In the genomic region with DNA sequence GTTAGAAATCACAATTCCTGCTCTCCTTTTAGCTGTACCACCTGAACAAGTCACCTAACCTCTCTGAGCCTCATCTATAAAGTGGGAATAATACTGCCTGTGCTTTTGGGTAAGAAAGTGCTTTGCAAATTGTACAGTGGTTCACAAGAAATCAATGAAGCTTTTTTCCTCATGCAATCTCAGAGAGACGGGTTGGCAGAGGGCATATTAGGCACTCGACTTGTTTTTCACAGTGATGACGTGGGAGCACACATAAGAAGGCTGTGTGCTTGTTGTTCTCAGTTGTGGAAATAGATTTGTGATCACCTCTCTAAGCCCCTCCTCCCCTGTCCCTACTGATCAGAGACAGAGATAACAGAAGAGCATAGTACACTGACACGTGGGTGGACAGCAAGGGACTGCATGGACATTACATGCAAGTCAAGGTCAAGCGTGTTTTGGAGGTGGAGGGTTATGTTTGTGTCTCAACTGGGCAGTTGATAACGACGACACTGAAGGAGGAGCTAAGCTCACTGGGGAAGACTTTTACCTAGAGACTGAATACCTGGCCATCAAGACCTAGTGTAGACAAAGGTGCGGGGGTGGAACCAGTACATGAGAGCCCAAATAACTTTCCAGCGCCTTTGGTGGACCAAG, we compare ENCODE assay signal across 1 cellular context.
A peak's percentile ranks its signal among the peaks of the same experiment; 100 is the strongest.
TF ChIP-seq lines count a peak whose summit lies in the region.

No MANE protein-coding gene starts in this region.

TF ChIP-seq in HepG2, 621 proteins besides CTCF, POLR2A, EP300 and RAD21 (continued from another document and continues in another):
- TF ChIP-seq ISL2 (CRISPR knock-in tag; IDR thresholded peaks at IDR 0.05) (peak; percentile 91), ZNF780A (CRISPR knock-in tag; IDR thresholded peaks at IDR 0.05) (no peak), NAIF1 (CRISPR knock-in tag; IDR thresholded peaks at IDR 0.05; ENCODE audit: borderline replicate concordance) (no peak), PAX8 (CRISPR knock-in tag; IDR thresholded peaks at IDR 0.05; ENCODE audit: borderline replicate concordance) (no peak), ZBTB44 (CRISPR knock-in tag; IDR thresholded peaks at IDR 0.05) (no peak), POGK (CRISPR knock-in tag; conservative IDR thresholded peaks at IDR 0.05) (peak; percentile 70), ZNF335 (CRISPR knock-in tag; IDR thresholded peaks at IDR 0.05) (no peak), HOXA7 (CRISPR knock-in tag; IDR thresholded peaks at IDR 0.05) (no peak), ZNF660 (CRISPR knock-in tag; IDR thresholded peaks at IDR 0.05; ENCODE audit: borderline replicate concordance, low read depth) (no peak), ATM (IDR thresholded peaks at IDR 0.05; ENCODE audit: borderline replicate concordance) (no peak), RERE (CRISPR knock-in tag; IDR thresholded peaks at IDR 0.05; ENCODE audit: low read depth) (peak; percentile 86), PAWR (CRISPR knock-in tag; IDR thresholded peaks at IDR 0.05; ENCODE audit: borderline replicate concordance) (no peak), IRF2 (CRISPR knock-in tag; IDR thresholded peaks at IDR 0.05) (peak; percentile 98), KLF13 (CRISPR knock-in tag; IDR thresholded peaks at IDR 0.05) (no peak), POLR2AphosphoS5 (IDR thresholded peaks at IDR 0.05; ENCODE audit: low read depth, low read length) (peak; percentile 64), SP5 (CRISPR knock-in tag; IDR thresholded peaks at IDR 0.05; ENCODE audit: borderline replicate concordance, low read depth) (peak; percentile 99), HMG20B (CRISPR knock-in tag; conservative IDR thresholded peaks at IDR 0.05) (peak; percentile 78; the same call in 1 of the 2 replicates), FOXA1 (IDR thresholded peaks at IDR 0.05) (no peak), FOXA1 (CRISPR knock-in tag; IDR thresholded peaks at IDR 0.05) (peak; percentile 65; the same call in 1 of the 2 replicates), ZNF674 (CRISPR knock-in tag; IDR thresholded peaks at IDR 0.05; ENCODE audit: low read depth) (no peak), ZSCAN20 (CRISPR knock-in tag; IDR thresholded peaks at IDR 0.05; ENCODE audit: borderline replicate concordance) (no peak), ZNF7 (CRISPR knock-in tag; IDR thresholded peaks at IDR 0.05) (no peak), ZNF543 (CRISPR knock-in tag; IDR thresholded peaks at IDR 0.05) (no peak), ZNF850 (CRISPR knock-in tag; conservative IDR thresholded peaks at IDR 0.05) (no peak), ZNF101 (CRISPR knock-in tag; IDR thresholded peaks at IDR 0.05; ENCODE audit: borderline replicate concordance, low read depth) (no peak), U2AF1 (optimal IDR thresholded peaks at IDR 0.05; ENCODE audit: low read depth, low read length) (no peak), PPARG (CRISPR knock-in tag; conservative IDR thresholded peaks at IDR 0.05) (peak; percentile 96), ZNF230 (CRISPR knock-in tag; IDR thresholded peaks at IDR 0.05) (peak; percentile 33; the same call in 1 of the 2 replicates), ZMAT3 (CRISPR knock-in tag; conservative IDR thresholded peaks at IDR 0.05) (no peak; the same call in 1 of the 2 replicates), PREB (CRISPR knock-in tag; IDR thresholded peaks at IDR 0.05) (no peak), STAT5B (CRISPR knock-in tag; IDR thresholded peaks at IDR 0.05) (0 out of 2 replicates have a peak, but pooled peaks have one; percentile 53), CEBPG (CRISPR knock-in tag; IDR thresholded peaks at IDR 0.05) (peak; percentile 78)
- TF ChIP-seq, protein P1, sequence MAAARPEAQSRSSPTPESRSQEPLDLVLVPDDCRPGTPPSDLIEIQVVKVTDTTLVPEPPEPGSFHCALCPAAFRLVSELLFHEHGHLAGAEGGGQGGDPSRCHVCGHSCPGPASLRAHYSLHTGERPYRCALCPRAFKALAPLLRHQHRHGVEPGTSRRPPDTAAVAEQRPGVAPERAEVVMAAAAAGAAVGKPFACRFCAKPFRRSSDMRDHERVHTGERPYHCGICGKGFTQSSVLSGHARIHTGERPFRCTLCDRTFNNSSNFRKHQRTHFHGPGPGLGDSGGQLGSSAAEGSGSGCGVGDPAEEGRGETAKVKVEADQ (CRISPR knock-in tag; IDR thresholded peaks at IDR 0.05; ENCODE audit: borderline replicate concordance): 0 out of 2 replicates have a peak, but pooled peaks have one; percentile 47
- TF ChIP-seq, protein P2, sequence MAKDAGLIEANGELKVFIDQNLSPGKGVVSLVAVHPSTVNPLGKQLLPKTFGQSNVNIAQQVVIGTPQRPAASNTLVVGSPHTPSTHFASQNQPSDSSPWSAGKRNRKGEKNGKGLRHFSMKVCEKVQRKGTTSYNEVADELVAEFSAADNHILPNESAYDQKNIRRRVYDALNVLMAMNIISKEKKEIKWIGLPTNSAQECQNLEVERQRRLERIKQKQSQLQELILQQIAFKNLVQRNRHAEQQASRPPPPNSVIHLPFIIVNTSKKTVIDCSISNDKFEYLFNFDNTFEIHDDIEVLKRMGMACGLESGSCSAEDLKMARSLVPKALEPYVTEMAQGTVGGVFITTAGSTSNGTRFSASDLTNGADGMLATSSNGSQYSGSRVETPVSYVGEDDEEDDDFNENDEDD (CRISPR knock-in tag; IDR thresholded peaks at IDR 0.05; ENCODE audit: borderline replicate concordance): peak; percentile 66; the same call in 1 of the 2 replicates
- TF ChIP-seq, protein P3, sequence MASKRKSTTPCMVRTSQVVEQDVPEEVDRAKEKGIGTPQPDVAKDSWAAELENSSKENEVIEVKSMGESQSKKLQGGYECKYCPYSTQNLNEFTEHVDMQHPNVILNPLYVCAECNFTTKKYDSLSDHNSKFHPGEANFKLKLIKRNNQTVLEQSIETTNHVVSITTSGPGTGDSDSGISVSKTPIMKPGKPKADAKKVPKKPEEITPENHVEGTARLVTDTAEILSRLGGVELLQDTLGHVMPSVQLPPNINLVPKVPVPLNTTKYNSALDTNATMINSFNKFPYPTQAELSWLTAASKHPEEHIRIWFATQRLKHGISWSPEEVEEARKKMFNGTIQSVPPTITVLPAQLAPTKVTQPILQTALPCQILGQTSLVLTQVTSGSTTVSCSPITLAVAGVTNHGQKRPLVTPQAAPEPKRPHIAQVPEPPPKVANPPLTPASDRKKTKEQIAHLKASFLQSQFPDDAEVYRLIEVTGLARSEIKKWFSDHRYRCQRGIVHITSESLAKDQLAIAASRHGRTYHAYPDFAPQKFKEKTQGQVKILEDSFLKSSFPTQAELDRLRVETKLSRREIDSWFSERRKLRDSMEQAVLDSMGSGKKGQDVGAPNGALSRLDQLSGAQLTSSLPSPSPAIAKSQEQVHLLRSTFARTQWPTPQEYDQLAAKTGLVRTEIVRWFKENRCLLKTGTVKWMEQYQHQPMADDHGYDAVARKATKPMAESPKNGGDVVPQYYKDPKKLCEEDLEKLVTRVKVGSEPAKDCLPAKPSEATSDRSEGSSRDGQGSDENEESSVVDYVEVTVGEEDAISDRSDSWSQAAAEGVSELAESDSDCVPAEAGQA (IDR thresholded peaks at IDR 0.05; ENCODE audit: low read depth): peak; percentile 72
- TF ChIP-seq, protein P3 (CRISPR knock-in tag; IDR thresholded peaks at IDR 0.05; ENCODE audit: borderline replicate concordance): no peak
- TF ChIP-seq, protein P4, sequence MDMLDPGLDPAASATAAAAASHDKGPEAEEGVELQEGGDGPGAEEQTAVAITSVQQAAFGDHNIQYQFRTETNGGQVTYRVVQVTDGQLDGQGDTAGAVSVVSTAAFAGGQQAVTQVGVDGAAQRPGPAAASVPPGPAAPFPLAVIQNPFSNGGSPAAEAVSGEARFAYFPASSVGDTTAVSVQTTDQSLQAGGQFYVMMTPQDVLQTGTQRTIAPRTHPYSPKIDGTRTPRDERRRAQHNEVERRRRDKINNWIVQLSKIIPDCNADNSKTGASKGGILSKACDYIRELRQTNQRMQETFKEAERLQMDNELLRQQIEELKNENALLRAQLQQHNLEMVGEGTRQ (IDR thresholded peaks at IDR 0.05; ENCODE audit: low read depth, low read length): no peak
- TF ChIP-seq, protein P4 (CRISPR knock-in tag; IDR thresholded peaks at IDR 0.05; ENCODE audit: borderline replicate concordance): no peak
